ENCODE assay signal across 9 cellular contexts in genomic region chr1:199399996-199400714, GRCh38.
DNase-seq lines count a peak whose midpoint lies in the region; ATAC-seq and TF ChIP-seq lines count a peak whose summit lies in the region.
"Had no signal": no experiment of that assay in that cellular context is flagged by ENCODE, and none has a peak within 500 bp of the region (broad histone marks: within the 10 kb centered on the region; RNA-seq: fewer than 3 reads in every experiment).

No MANE protein-coding gene starts in this region.

- H3K4me3 ChIP-seq in BLaER1 treated with 17β-estradiol and CSF1 and Interleukin-3, amounts not matched to agents 10 nM and 100 nM, result no peak overlapping the region
- no peak overlapping the region for H3K4me3 ChIP-seq in gastroesophageal sphincter
- no peak overlapping the region for H3K4me3 ChIP-seq in vagina
- H3K4me3 ChIP-seq in HAP-1, result no peak overlapping the region

- TF ChIP-seq POLR2A in gastroesophageal sphincter (IDR thresholded peaks at IDR 0.05) (no peak), vagina (IDR thresholded peaks at IDR 0.05) (no peak)

- H3K4me1 ChIP-seq in BLaER1 treated with 17β-estradiol and CSF1 and Interleukin-3, amounts not matched to agents 10 nM and 100 nM, result peaks cover 8 to 31% (median 11%) of the 10 kb centered on the region in 10 experiments
- H3K4me1 ChIP-seq in gastroesophageal sphincter (peaks cover 0 to 7% (median 0%) of the 10 kb centered on the region in 3 donors), vagina (no peaks in the 10 kb centered on the region), HAP-1 (no peaks in the 10 kb centered on the region)

- H3K36me3 ChIP-seq in BLaER1 treated with 17β-estradiol and CSF1 and Interleukin-3, amounts not matched to agents 10 nM and 100 nM, result no peaks in the 10 kb centered on the region
- no peaks in the 10 kb centered on the region for H3K36me3 ChIP-seq in gastroesophageal sphincter
- H3K36me3 ChIP-seq in vagina, result no peaks in the 10 kb centered on the region
- H3K36me3 ChIP-seq in HAP-1 (replicated peaks), result no peaks in the 10 kb centered on the region

- peak; percentile 16 to 91 for DNase-seq in NOMO-1 (lab: John Stamatoyannopoulos, UW; ENCODE audit: unreplicated experiment in 2 of 2)
- DNase-seq in anterior cingulate cortex (lab: John Stamatoyannopoulos, UW), result no peak
- no peak for DNase-seq in vagina (ENCODE audit: extremely low spot score in 2 of 2)
- no peak for DNase-seq in HAP-1 (ENCODE audit: low spot score in 2 of 2)
- DNase-seq: NCI-H1694 treated with DMSO at 0.1 percent for 48 hours had no signal

- intact Hi-C loops in vagina (cut with DNase I), result no loop called here

- in situ Hi-C loops in HAP-1 (cut with MboI; ENCODE audit: low sequenced_read_pairs), result no loop called here

- TF ChIP-seq CTCF in gastroesophageal sphincter (IDR thresholded peaks at IDR 0.05), result no peak
- no peak for TF ChIP-seq CTCF in vagina (IDR thresholded peaks at IDR 0.05)

- TF ChIP-seq EP300 in gastroesophageal sphincter (IDR thresholded peaks at IDR 0.05), result no peak

- peaks cover 0 to 2% (median 0%) of the 10 kb centered on the region in 11 experiments; a peak in 1 of 22 replicates for H3K9me3 ChIP-seq in BLaER1 treated with 17β-estradiol and CSF1 and Interleukin-3, amounts not matched to agents 10 nM and 100 nM (replicated peaks in 1 of 11)
- H3K9me3 ChIP-seq in gastroesophageal sphincter (no peaks in the 10 kb centered on the region), vagina (no peaks in the 10 kb centered on the region), HAP-1 (no peaks in the 10 kb centered on the region)

- ATAC-seq in GM19395 (IDR thresholded peaks at IDR 0.05; ENCODE audit: unreplicated experiment) (peak; percentile 90), HG03025 (IDR thresholded peaks at IDR 0.05; ENCODE audit: low FRiP score, unreplicated experiment) (peak; percentile 68), gastroesophageal sphincter (no peak)

- H3K27ac ChIP-seq in BLaER1 treated with 17β-estradiol and CSF1 and Interleukin-3, amounts not matched to agents 10 nM and 100 nM, result peak overlapping the region in 3 of 11 experiments; percentile 47 to 59 (median 56); a peak in 6 of 22 replicates
- no peak overlapping the region for H3K27ac ChIP-seq in gastroesophageal sphincter
- H3K27ac ChIP-seq in vagina, result no peak overlapping the region

- 70 to 78% methylated on average over 2 to 3 of the region's 3 CpGs for WGBS in gastroesophageal sphincter (ENCODE audit: low coverage in 1 of 2), 2 donors

- peak overlapping the region; percentile 25 to 80 (median 48) for H3K4me2 ChIP-seq in BLaER1 treated with 17β-estradiol and CSF1 and Interleukin-3, amounts not matched to agents 10 nM and 100 nM

- no peaks in the 10 kb centered on the region for H4K20me1 ChIP-seq in BLaER1 treated with 17β-estradiol and CSF1 and Interleukin-3, amounts not matched to agents 10 nM and 100 nM

- no peak overlapping the region; a peak in 1 of 22 replicates for H3K9ac ChIP-seq in BLaER1 treated with 17β-estradiol and CSF1 and Interleukin-3, amounts not matched to agents 10 nM and 100 nM

- H3K27me3 ChIP-seq in BLaER1 treated with 17β-estradiol and CSF1 and Interleukin-3, amounts not matched to agents 10 nM and 100 nM, result no peaks in the 10 kb centered on the region
- no peaks in the 10 kb centered on the region for H3K27me3 ChIP-seq in gastroesophageal sphincter
- H3K27me3 ChIP-seq in vagina, result no peaks in the 10 kb centered on the region
- H3K27me3 ChIP-seq in HAP-1 (ENCODE audit: low read depth), result no peaks in the 10 kb centered on the region

Comparison
In these comparisons a context has a peak if more than half of its experiments do, and no peak if none do; other contexts are left out.
1. DNase-seq: peak in NOMO-1 (2 of 2); none in anterior cingulate cortex (0 of 58), vagina (0 of 2) and HAP-1 (0 of 2).